In genomic region chr6:33272358-33273128, GRCh38 we compare ENCODE assay signal across 7 cellular contexts. TPM values are rescaled to one million over a fixed set of nuclear protein-coding genes. Genes with fewer than 3 reads are reported as not detected.
DNase-seq lines count a peak whose midpoint lies in the region; TF ChIP-seq lines count a peak whose summit lies in the region.

No MANE protein-coding gene starts in this region.

- whole genome bisulfite sequencing in HUES64 = 5% methylated on average over 12 of the region's 15 CpGs
- WGBS in stomach, 5 donors = 5 to 12% (median 11%) methylated on average over 15 of the region's 15 CpGs

- H3K4me3 ChIP-seq in HUES64 (ENCODE audit: low read length) (peak overlapping the region; percentile 79), iPS-20b (ENCODE audit: low read length) (peak overlapping the region; percentile 94), stomach (peak overlapping the region; percentile 63 to 77 (median 70))

- no peaks in the 10 kb centered on the region for H3K9me3 Mint-ChIP-seq in activated naive CD8-positive, alpha-beta T cell (ENCODE audit: low read depth)

- DNase-seq in stomach (no peak), DMS153 (lab: John Stamatoyannopoulos, UW) (no peak), ACHN (no peak)
- no peak for DNase-seq in activated effector memory CD4-positive, alpha-beta T cell treated with Interleukin-2 at 50 U/mL for 16 hours

- H3K4me1 ChIP-seq in HUES64 (ENCODE audit: insufficient read depth, low read length) (peaks cover 17% of the 10 kb centered on the region), iPS-20b (ENCODE audit: insufficient read depth, low read length) (peaks cover 13% of the 10 kb centered on the region), stomach (peaks cover 45 to 70% (median 67%) of the 10 kb centered on the region in 4 donors)

- in situ Hi-C loops in ACHN (cut with HindIII; ENCODE audit: low pct_ligation_motif_present, low pct_unique_long_range_greater_than_20kb, low sequenced_read_pairs) = no loop called here

- no peaks in the 10 kb centered on the region for H3K27me3 ChIP-seq in HUES64 (ENCODE audit: insufficient read depth, low read length)
- no peaks in the 10 kb centered on the region for H3K27me3 ChIP-seq in iPS-20b (ENCODE audit: insufficient read depth, low read length)
- no peaks in the 10 kb centered on the region for H3K27me3 ChIP-seq in stomach

- no peak for TF ChIP-seq EP300 in stomach (IDR thresholded peaks at IDR 0.05)

- TF ChIP-seq CTCF in stomach (IDR thresholded peaks at IDR 0.05) = no peak

- H3K27ac ChIP-seq in HUES64 (ENCODE audit: low read depth, low read length) (peak overlapping the region; percentile 97), iPS-20b (ENCODE audit: low read length) (peak overlapping the region; percentile 98), stomach (peak overlapping the region; percentile 78 to 96 (median 93))

- no peaks in the 10 kb centered on the region for H3K27me3 Mint-ChIP-seq in activated naive CD8-positive, alpha-beta T cell

- peak overlapping the region; percentile 97 for H3K9ac ChIP-seq in HUES64 (ENCODE audit: low read depth, low read length)
- H3K9ac ChIP-seq in iPS-20b (ENCODE audit: low read depth, low read length) = peak overlapping the region; percentile 98

- peaks cover 67% of the 10 kb centered on the region for H3K36me3 ChIP-seq in HUES64 (ENCODE audit: insufficient read depth, low read length)
- H3K36me3 ChIP-seq in iPS-20b (ENCODE audit: insufficient read depth, low read depth, low read length) = peaks cover 68% of the 10 kb centered on the region
- H3K36me3 ChIP-seq in stomach = peaks cover 49 to 57% (median 55%) of the 10 kb centered on the region in 4 donors

- peaks cover 23% of the 10 kb centered on the region for H3K36me3 Mint-ChIP-seq in activated naive CD8-positive, alpha-beta T cell

- H3K9me3 ChIP-seq in HUES64 (ENCODE audit: insufficient read depth, low read depth, low read length) (no peaks in the 10 kb centered on the region), iPS-20b (ENCODE audit: insufficient read depth, low read depth, low read length) (no peaks in the 10 kb centered on the region), stomach (no peaks in the 10 kb centered on the region)

- peaks cover 43% of the 10 kb centered on the region for H3K4me1 Mint-ChIP-seq in activated naive CD8-positive, alpha-beta T cell (ENCODE audit: low read depth)

- TF ChIP-seq POLR2A in stomach (IDR thresholded peaks at IDR 0.05) = no peak

- H3K4me3 Mint-ChIP-seq in activated naive CD8-positive, alpha-beta T cell = peak overlapping the region; percentile 96

- intact Hi-C loops in stomach (cut with DNase I; ENCODE audit: low total_unique reads) = no loop called here

- H3K27ac Mint-ChIP-seq in activated naive CD8-positive, alpha-beta T cell = peak overlapping the region; percentile 99

RNA-seq across cellular contexts. Expression of gene RPS18, which starts 0.7 kb away (rescaled TPM):
- 3,079 TPM for polyA plus RNA-seq in HUES64 (2013, experiment 1 of 2)
- polyA plus RNA-seq in HUES64 (2013, experiment 2 of 2) = 3,172 TPM
- 1,000 to 10,000 TPM in 4 of 5 donors, 100 to 1,000 TPM in 1; 279 to 3,666 (median 1,718) TPM for total RNA-seq in stomach
- 1,000 to 10,000 TPM; 4,575 to 9,227 (median 6,928) TPM for polyA plus RNA-seq in stomach

RNA-seq across cellular contexts. Expression of gene VPS52, which starts 0.9 kb away (rescaled TPM):
- polyA plus RNA-seq in HUES64 (2013, experiment 1 of 2) = 35.7 TPM
- polyA plus RNA-seq in HUES64 (2013, experiment 2 of 2) = 35.3 TPM
- total RNA-seq in stomach = 10 to 100 TPM; 39.7 to 89.3 (median 59.4) TPM
- 10 to 100 TPM; 22.6 to 37.2 (median 25.3) TPM for polyA plus RNA-seq in stomach

RNA-seq across cellular contexts. Expression of gene B3GALT4, which starts 4.4 kb away (rescaled TPM):
- 1.5 TPM for polyA plus RNA-seq in HUES64 (2013, experiment 1 of 2)
- polyA plus RNA-seq in HUES64 (2013, experiment 2 of 2) = 2.3 TPM
- 10 to 100 TPM in 4 of 5 donors, not detected in 1; 10.8 to 42.9 (median 32.6) TPM for total RNA-seq in stomach
- 10 to 100 TPM in 2 of 3 donors, 1 to 10 TPM in 1; 9.8 to 11.5 (median 10.5) TPM for polyA plus RNA-seq in stomach

RNA-seq across cellular contexts. Expression of gene WDR46, which starts 16.5 kb away (rescaled TPM):
- 69.4 TPM for polyA plus RNA-seq in HUES64 (2013, experiment 1 of 2)
- polyA plus RNA-seq in HUES64 (2013, experiment 2 of 2) = 54.5 TPM
- total RNA-seq in stomach = 10 to 100 TPM; 42.9 to 72.9 (median 54.5) TPM
- polyA plus RNA-seq in stomach = 10 to 100 TPM; 47.5 to 65.1 (median 54.4) TPM

RNA-seq across cellular contexts. Expression of gene PFDN6, which starts 16.9 kb away (rescaled TPM):
- polyA plus RNA-seq in HUES64 (2013, experiment 1 of 2) = 90.9 TPM
- polyA plus RNA-seq in HUES64 (2013, experiment 2 of 2) = 95.3 TPM
- 10 to 100 TPM in 3 of 5 donors, 1 to 10 TPM in 1, not detected in 1; 9.7 to 32.9 (median 12.8) TPM for total RNA-seq in stomach
- polyA plus RNA-seq in stomach = 100 to 1,000 TPM; 117 to 265 (median 202) TPM
